Comparison of ENCODE assay signal across 8 cellular contexts in genomic region chr16:87492721-87493554, GRCh38. TPM values are rescaled to one million over a fixed set of nuclear protein-coding genes. Genes with fewer than 3 reads are reported as not detected.
DNase-seq lines count a peak whose midpoint lies in the region; ATAC-seq and TF ChIP-seq lines count a peak whose summit lies in the region.

Gene ZCCHC14 (minus strand): TSS chr16:87493024. CDS start chr16:87492238, 786 bp downstream.

- no peaks in the 10 kb centered on the region for H3K9me2 ChIP-seq in DOHH2 (replicated peaks; ENCODE audit: control insufficient read depth, low read length)

- peak within 1 kb of the TSS; percentile 73 for H3K4me3 ChIP-seq in DOHH2 (ENCODE audit: low read length)
- peak within 1 kb of the TSS; percentile 76 for H3K4me3 ChIP-seq in fibroblast of the aortic adventitia (ENCODE audit: low read depth, low read length)

- peaks cover 16% of the 10 kb centered on the region for H3K4me1 ChIP-seq in DOHH2 (ENCODE audit: control insufficient read depth, low read length)

- H3K79me2 ChIP-seq in DOHH2 (ENCODE audit: control insufficient read depth, low read length), result peaks cover 34% of the 10 kb centered on the region

- peak within 1 kb of the TSS; percentile 89 to 90 (median 89) for H3K4me3 Mint-ChIP-seq in nephron

- CTCF ChIA-PET in RWPE1 (lab: Yijun Ruan, JAX), result interaction anchor here (0.7 kb wide), 1 partner anchor 149 kb away, joined by 3 read pairs; no protein-coding TSS in a partner anchor

- H3F3A ChIP-seq in DOHH2 (ENCODE audit: control insufficient read depth, insufficient read depth), result no peaks in the 10 kb centered on the region

- peak; percentile 92 to 96 for DNase-seq in Kasumi-1 (lab: John Stamatoyannopoulos, UW)
- peak; percentile 98 for DNase-seq in RWPE1 (ENCODE audit: low spot score)
- peak; percentile 99 for DNase-seq in activated effector memory CD4-positive, alpha-beta T cell treated with Interleukin-2 at 50 U/mL for 16 hours
- DNase-seq in fibroblast of the aortic adventitia (ENCODE audit: low read depth), result peak; percentile 98
- peak; percentile 99 for DNase-seq in stimulated activated naive CD4-positive, alpha-beta T cell treated with Interleukin-2 at 50 U/mL for 16 hours (lab: John Stamatoyannopoulos, UW)

- H3K36me3 Mint-ChIP-seq in nephron (ENCODE audit: low read depth), result no peaks in the 10 kb centered on the region

- peaks cover 6% of the 10 kb centered on the region for H3K27me3 Mint-ChIP-seq in nephron (ENCODE audit: low read depth)

- POLR2A ChIA-PET in RWPE1 (lab: Yijun Ruan, JAX; ENCODE audit: low non-redundant PET), result no interaction called here

- H3K9me3 ChIP-seq in DOHH2 (ENCODE audit: control insufficient read depth, insufficient read depth, low read length), result no peaks in the 10 kb centered on the region

- no peaks in the 10 kb centered on the region for H4K20me1 ChIP-seq in DOHH2 (ENCODE audit: control insufficient read depth, insufficient read depth, low read depth, low read length)

- H3K4me1 Mint-ChIP-seq in nephron, result peaks cover 37% of the 10 kb centered on the region

- no peaks in the 10 kb centered on the region for H3K9me3 Mint-ChIP-seq in nephron

- H3K27ac Mint-ChIP-seq in nephron, result peak within 1 kb of the TSS; percentile 70 to 93 (median 79)

- no peaks in the 10 kb centered on the region for H3K27me3 ChIP-seq in DOHH2 (ENCODE audit: control insufficient read depth, low read length)

- peak within 1 kb of the TSS; percentile 67 for H3K4me2 ChIP-seq in DOHH2 (ENCODE audit: low read length)

- H3K36me3 ChIP-seq in DOHH2 (ENCODE audit: control insufficient read depth, low read length), result no peaks in the 10 kb centered on the region

- H3K27ac ChIP-seq in DOHH2 (ENCODE audit: low read depth, low read length) (no peak within 1 kb of the TSS), RWPE1 (peak within 1 kb of the TSS; percentile 88)

- no peak for TF ChIP-seq CTCF in DOHH2 (IDR thresholded peaks at IDR 0.05; ENCODE audit: low read depth, low read length, poor library complexity, severe bottlenecking)
- no peak for TF ChIP-seq CTCF in RWPE1 (conservative IDR thresholded peaks at IDR 0.05; ENCODE audit: low read depth)
- no peak for TF ChIP-seq CTCF in fibroblast of the aortic adventitia (IDR thresholded peaks at IDR 0.05; ENCODE audit: insufficient read depth, low read length)
- no peak for TF ChIP-seq CTCF in nephron (IDR thresholded peaks at IDR 0.05; ENCODE audit: unreplicated experiment in 3 of 3)

- ATAC-seq in GM21786 (IDR thresholded peaks at IDR 0.05; ENCODE audit: unreplicated experiment), result peak; percentile 87

RNA-seq across cellular contexts. Expression of gene ZCCHC14, which starts in this region (rescaled TPM):
- 17.1 and 24.5 TPM in 2 replicates for total RNA-seq in fibroblast of the aortic adventitia (ENCODE audit: low replicate concordance)
